ENCODE assay signal across 1 cellular context in the genomic region with DNA sequence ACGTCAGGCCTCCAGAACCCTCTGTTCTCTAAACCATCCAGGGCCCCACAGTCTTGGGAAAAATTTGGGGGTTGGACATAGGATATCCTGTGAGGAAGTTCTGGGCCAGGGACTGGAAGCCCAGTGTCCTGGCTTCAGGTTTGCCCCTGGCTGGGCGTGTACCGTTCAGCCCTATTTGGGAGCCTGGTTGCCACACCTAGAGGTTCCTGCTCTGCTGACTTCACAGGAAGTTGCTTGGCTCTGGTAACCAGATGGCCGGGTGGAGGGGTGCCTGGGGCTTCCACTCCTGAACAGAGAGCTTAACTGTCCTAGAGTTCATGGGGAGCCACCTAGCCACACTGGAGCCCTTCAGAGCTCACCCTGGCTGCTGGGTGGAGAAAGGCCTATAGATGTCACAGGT.
TF ChIP-seq lines count a peak whose summit lies in the region.

No MANE protein-coding gene starts in this region.

TF ChIP-seq in H1, 55 proteins besides CTCF, POLR2A, EP300 and RAD21:
- TF ChIP-seq SIN3A (conservative IDR thresholded peaks at IDR 0.05 in 1 of 2, IDR thresholded peaks at IDR 0.05 in 1 of 2; ENCODE audit: low read depth in 1 of 2, low read length in 2 of 2) (no peak), SP4 (IDR thresholded peaks at IDR 0.05; ENCODE audit: low read length) (no peak)
